Comparison of ENCODE assay signal across 1 cellular context in the genomic region with DNA sequence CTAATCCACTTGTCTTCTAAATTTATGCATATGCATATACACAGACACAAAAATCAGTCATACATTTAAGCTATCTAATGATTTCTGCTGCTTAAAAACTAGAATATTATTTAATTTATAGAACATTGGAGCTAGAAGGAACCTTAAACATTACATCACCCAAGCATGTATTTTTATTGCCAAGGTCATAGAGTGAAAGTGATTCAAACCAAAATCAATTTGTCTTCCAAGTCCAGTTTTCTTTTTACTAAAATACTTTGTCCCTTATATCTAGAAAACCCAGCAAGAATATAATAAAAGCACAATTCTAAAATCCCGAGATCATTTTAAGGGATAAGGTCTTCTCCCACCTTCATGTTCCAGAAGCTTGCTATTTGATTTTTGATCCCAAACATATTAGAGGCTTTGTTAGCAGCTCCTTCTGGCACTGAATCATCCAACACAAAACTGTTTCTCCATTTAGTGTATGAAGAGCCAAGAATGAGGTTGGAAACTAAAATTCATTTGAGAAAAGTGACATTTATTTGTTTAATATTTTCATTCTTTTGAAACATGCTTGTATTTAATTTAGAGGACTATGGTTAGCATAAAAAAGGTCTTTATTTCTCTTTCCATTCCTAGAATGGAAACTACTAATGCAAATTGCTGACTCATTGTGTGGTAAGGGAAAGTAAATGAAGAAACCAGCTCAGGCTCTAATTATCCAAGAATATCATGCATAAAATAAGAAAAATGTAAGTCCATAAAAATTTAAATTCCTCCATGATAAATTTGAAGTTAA.
TF ChIP-seq lines count a peak whose summit lies in the region.

No MANE protein-coding gene starts in this region.

TF ChIP-seq in IMR-90, 13 proteins besides CTCF, POLR2A, EP300 and RAD21:
- TF ChIP-seq RCOR1 (IDR thresholded peaks at IDR 0.05; ENCODE audit: insufficient replicate concordance, low read length): no peak
- TF ChIP-seq NFE2L2 (IDR thresholded peaks at IDR 0.05; ENCODE audit: low read depth, low read length): peak; percentile 95
- peak; percentile 75 for TF ChIP-seq MAFK (IDR thresholded peaks at IDR 0.05; ENCODE audit: low read depth, low read length)
- TF ChIP-seq, protein P1, sequence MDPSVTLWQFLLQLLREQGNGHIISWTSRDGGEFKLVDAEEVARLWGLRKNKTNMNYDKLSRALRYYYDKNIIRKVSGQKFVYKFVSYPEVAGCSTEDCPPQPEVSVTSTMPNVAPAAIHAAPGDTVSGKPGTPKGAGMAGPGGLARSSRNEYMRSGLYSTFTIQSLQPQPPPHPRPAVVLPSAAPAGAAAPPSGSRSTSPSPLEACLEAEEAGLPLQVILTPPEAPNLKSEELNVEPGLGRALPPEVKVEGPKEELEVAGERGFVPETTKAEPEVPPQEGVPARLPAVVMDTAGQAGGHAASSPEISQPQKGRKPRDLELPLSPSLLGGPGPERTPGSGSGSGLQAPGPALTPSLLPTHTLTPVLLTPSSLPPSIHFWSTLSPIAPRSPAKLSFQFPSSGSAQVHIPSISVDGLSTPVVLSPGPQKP (IDR thresholded peaks at IDR 0.05; ENCODE audit: borderline replicate concordance, low read depth, low read length): no peak
- TF ChIP-seq BHLHE40 (IDR thresholded peaks at IDR 0.05; ENCODE audit: low read depth, low read length): no peak
- TF ChIP-seq SMC3 (IDR thresholded peaks at IDR 0.05; ENCODE audit: low read depth, low read length): no peak
- TF ChIP-seq, protein P2, sequence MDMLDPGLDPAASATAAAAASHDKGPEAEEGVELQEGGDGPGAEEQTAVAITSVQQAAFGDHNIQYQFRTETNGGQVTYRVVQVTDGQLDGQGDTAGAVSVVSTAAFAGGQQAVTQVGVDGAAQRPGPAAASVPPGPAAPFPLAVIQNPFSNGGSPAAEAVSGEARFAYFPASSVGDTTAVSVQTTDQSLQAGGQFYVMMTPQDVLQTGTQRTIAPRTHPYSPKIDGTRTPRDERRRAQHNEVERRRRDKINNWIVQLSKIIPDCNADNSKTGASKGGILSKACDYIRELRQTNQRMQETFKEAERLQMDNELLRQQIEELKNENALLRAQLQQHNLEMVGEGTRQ (IDR thresholded peaks at IDR 0.05; ENCODE audit: low read depth, low read length): no peak
- no peak for TF ChIP-seq FOS (IDR thresholded peaks at IDR 0.05; ENCODE audit: low read depth, low read length)
- TF ChIP-seq CHD1 (IDR thresholded peaks at IDR 0.05; ENCODE audit: low read depth, low read length): no peak
- no peak for TF ChIP-seq MXI1 (IDR thresholded peaks at IDR 0.05; ENCODE audit: borderline replicate concordance, low read depth, low read length)
- no peak for TF ChIP-seq MAZ (IDR thresholded peaks at IDR 0.05; ENCODE audit: borderline replicate concordance, low read depth, low read length)
- TF ChIP-seq RFX5 (IDR thresholded peaks at IDR 0.05; ENCODE audit: low read depth, low read length): no peak
- TF ChIP-seq CEBPB (IDR thresholded peaks at IDR 0.05; ENCODE audit: low read depth, low read length): no peak
